ENCODE assay signal across 15 cellular contexts in the genomic region with DNA sequence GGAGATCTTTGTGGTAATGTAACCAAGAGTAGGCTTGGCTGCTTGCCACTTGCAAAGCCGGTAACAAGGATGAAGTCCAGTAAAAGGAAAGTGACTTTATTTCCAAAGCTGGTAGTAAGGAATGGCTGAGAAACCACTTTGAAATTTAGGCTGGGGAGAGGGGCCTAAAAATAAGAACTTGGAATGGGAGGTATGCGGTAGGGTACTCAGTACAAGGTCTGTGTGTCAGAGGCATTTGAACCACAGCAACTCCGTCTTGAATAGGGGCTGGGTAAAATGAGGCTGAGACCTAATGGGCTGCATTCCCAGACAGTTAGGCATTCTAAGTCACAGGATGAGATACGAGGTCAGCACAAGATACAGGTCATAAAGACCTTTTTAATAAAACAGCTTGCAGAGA.
"Had no signal": no experiment of that assay in that cellular context is flagged by ENCODE, and none has a peak within 500 bp of the region (broad histone marks: within the 10 kb centered on the region; RNA-seq: fewer than 3 reads in every experiment).

No MANE protein-coding gene starts in this region.

- H3K27ac Mint-ChIP-seq: activated CD4-positive, alpha-beta memory T cell treated with anti-CD3 and anti-CD28 coated beads, Interleukin-2, amount 10 ng/mL, durations not matched to agents 7 days and 5 days; natural killer cell treated with Interleukin-12 subunit alpha and Interleukin-12 subunit beta and Interleukin-15 and Interleukin-18, amount 100 ng/mL, for 72 hours; T-helper 17 cell had no signal

- H3K27me3 ChIP-seq: gastroesophageal sphincter, left lung, upper lobe of right lung had no signal

- H3K9me3 Mint-ChIP-seq: natural killer cell treated with Interleukin-12 subunit alpha and Interleukin-12 subunit beta and Interleukin-15 and Interleukin-18, amount 100 ng/mL, for 72 hours had no signal

- H3K4me1 Mint-ChIP-seq: activated CD4-positive, alpha-beta memory T cell treated with anti-CD3 and anti-CD28 coated beads, Interleukin-2, amount 10 ng/mL, durations not matched to agents 7 days and 5 days; T-helper 17 cell had no signal

- H3K4me3 ChIP-seq: gastroesophageal sphincter, left lung, upper lobe of right lung had no signal

- H3K9me3 ChIP-seq: gastroesophageal sphincter, left lung, upper lobe of right lung had no signal

- H3K4me3 Mint-ChIP-seq: activated CD4-positive, alpha-beta memory T cell treated with anti-CD3 and anti-CD28 coated beads, Interleukin-2, amount 10 ng/mL, durations not matched to agents 7 days and 5 days; activated T-cell treated with anti-CD3 and anti-CD28 coated beads, Interleukin-2, amount 50 U/mL, for 4 hours; natural killer cell treated with Interleukin-12 subunit alpha and Interleukin-12 subunit beta and Interleukin-15 and Interleukin-18, amount 100 ng/mL, for 72 hours; stimulated activated naive CD8-positive, alpha-beta T cell treated with anti-CD3 and anti-CD28 coated beads, Interleukin-15, amount 100 ng/mL, for 72 hours; T-helper 17 cell had no signal

- H3K27ac ChIP-seq: gastroesophageal sphincter, left lung, upper lobe of right lung had no signal

- H3K36me3 Mint-ChIP-seq: natural killer cell treated with Interleukin-12 subunit alpha and Interleukin-12 subunit beta and Interleukin-15 and Interleukin-18, amount 100 ng/mL, for 72 hours had no signal

- DNase-seq: activated CD4-positive, alpha-beta memory T cell treated with anti-CD3 and anti-CD28 coated beads, Interleukin-2, amount 10 ng/mL, durations not matched to agents 7 days and 5 days; activated CD4-positive, alpha-beta T cell treated with anti-CD3 and anti-CD28 coated beads for 4 hours; activated effector memory CD4-positive, alpha-beta T cell treated with Interleukin-2 at 50 U/mL for 16 hours; activated naive CD4-positive, alpha-beta T cell treated with anti-CD3 and anti-CD28 coated beads, Interleukin-2, amount 50 U/mL, for 16 hours; activated T-cell treated with anti-CD3 and anti-CD28 coated beads, Interleukin-2, amount 50 U/mL, for 4 hours; erythroblast; left lung; mammary epithelial cell; nucleus accumbens; posterior cingulate gyrus; stimulated activated naive CD8-positive, alpha-beta T cell treated with anti-CD3 and anti-CD28 coated beads, Interleukin-15, amount 100 ng/mL, for 72 hours; T-helper 17 cell; upper lobe of right lung had no signal

- ATAC-seq: activated T-cell treated with anti-CD3 and anti-CD28 coated beads, Interleukin-2, amount 50 U/mL, for 4 hours; gastroesophageal sphincter; left lung; natural killer cell treated with Interleukin-12 subunit alpha and Interleukin-12 subunit beta and Interleukin-15 and Interleukin-18, amount 100 ng/mL, for 72 hours; stimulated activated naive CD8-positive, alpha-beta T cell treated with anti-CD3 and anti-CD28 coated beads, Interleukin-15, amount 100 ng/mL, for 72 hours; T-helper 17 cell; upper lobe of right lung had no signal

- H3K27me3 Mint-ChIP-seq: activated CD4-positive, alpha-beta memory T cell treated with anti-CD3 and anti-CD28 coated beads, Interleukin-2, amount 10 ng/mL, durations not matched to agents 7 days and 5 days; stimulated activated naive CD8-positive, alpha-beta T cell treated with anti-CD3 and anti-CD28 coated beads, Interleukin-15, amount 100 ng/mL, for 72 hours had no signal

- H3K4me1 ChIP-seq: gastroesophageal sphincter, left lung, upper lobe of right lung had no signal

- H3K36me3 ChIP-seq: gastroesophageal sphincter, left lung, upper lobe of right lung had no signal
